13 cellular contexts compared by ENCODE assay signal in the genomic region with DNA sequence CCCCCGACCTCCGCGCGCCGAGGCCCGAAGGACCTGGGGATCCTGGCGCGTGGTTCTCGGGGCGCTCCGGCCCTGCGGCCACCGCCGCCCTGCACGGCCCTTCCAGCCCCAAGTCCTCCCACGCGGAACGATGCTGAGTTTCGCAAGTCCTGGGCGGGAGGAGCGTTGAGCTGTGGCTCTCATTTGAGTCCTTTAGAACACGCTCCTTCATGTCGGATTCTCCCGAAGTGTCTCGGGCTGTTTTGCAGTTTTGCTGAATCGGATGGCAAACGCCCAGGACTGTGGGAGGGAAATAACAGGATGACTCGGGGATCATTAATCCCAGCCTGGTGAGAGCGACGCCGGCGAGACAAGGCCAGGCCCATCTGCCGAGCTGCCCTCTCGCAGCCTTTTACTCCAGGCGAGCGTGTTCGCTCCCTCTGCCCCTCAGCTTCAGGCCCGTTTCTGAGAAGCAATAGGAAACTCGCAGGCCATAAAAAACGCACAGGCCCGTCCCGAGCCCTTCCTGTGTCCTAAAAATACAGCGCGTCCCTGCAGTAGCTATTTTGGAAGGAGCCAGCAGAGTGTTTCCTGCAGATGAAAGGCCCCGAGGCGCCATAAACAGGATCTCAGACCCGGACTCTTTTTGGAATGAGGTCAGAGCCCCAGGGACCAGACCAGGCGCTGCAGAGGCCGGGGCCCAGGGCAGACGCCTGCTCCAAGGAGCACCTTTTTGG.
DNase-seq lines count a peak whose midpoint lies in the region; ATAC-seq and TF ChIP-seq lines count a peak whose summit lies in the region.
"Had no signal": no experiment of that assay in that cellular context is flagged by ENCODE, and none has a peak within 500 bp of the region (broad histone marks: within the 10 kb centered on the region; RNA-seq: fewer than 3 reads in every experiment).

No MANE protein-coding gene starts in this region.

- H3K36me3 Mint-ChIP-seq in natural killer cell (no peaks in the 10 kb centered on the region), type B pancreatic cell (no peaks in the 10 kb centered on the region)
- no peaks in the 10 kb centered on the region for H3K36me3 Mint-ChIP-seq in activated T-helper 1 cell treated with anti-CD3 and anti-CD28 coated beads, Interleukin-12 subunit alpha, Interleukin-12 subunit beta, Interleukin-2, Interleukin-4 antibody, amounts not matched to agents 30 ng/mL and 10 ng/mL and 1 ng/mL, durations not matched to agents 14 hours and 24 hours and 36 hours (ENCODE audit: low read depth)

- H3K9me3 Mint-ChIP-seq in natural killer cell (no peaks in the 10 kb centered on the region), type B pancreatic cell (no peaks in the 10 kb centered on the region)
- no peaks in the 10 kb centered on the region for H3K9me3 Mint-ChIP-seq in activated T-helper 1 cell treated with anti-CD3 and anti-CD28 coated beads, Interleukin-12 subunit alpha, Interleukin-12 subunit beta, Interleukin-2, Interleukin-4 antibody, amounts not matched to agents 30 ng/mL and 10 ng/mL and 1 ng/mL, durations not matched to agents 14 hours and 24 hours and 36 hours

- H3K4me1 Mint-ChIP-seq in natural killer cell (peaks cover 7 to 17% of the 10 kb centered on the region in 2 donors), type B pancreatic cell (ENCODE audit: unreplicated experiment) (peaks cover 9% of the 10 kb centered on the region)
- no peaks in the 10 kb centered on the region for H3K4me1 Mint-ChIP-seq in activated T-helper 1 cell treated with anti-CD3 and anti-CD28 coated beads, Interleukin-12 subunit alpha, Interleukin-12 subunit beta, Interleukin-2, Interleukin-4 antibody, amounts not matched to agents 30 ng/mL and 10 ng/mL and 1 ng/mL, durations not matched to agents 14 hours and 24 hours and 36 hours (ENCODE audit: low read depth)

- ATAC-seq in foreskin keratinocyte = peak; percentile 54
- no peak for ATAC-seq in natural killer cell
- ATAC-seq: A549; activated CD8-positive, alpha-beta T cell treated with anti-CD3 and anti-CD28 coated beads, Interleukin-2, amount 10 ng/mL, durations not matched to agents 7 days and 5 days had no signal

- intact Hi-C loops in natural killer cell (cut with micrococcal nuclease) = no loop called here
- intact Hi-C loops in activated T-helper 1 cell treated with anti-CD3 and anti-CD28 coated beads, Interleukin-12 subunit alpha, Interleukin-12 subunit beta, Interleukin-2, Interleukin-4 antibody, amounts not matched to agents 30 ng/mL and 10 ng/mL and 1 ng/mL, durations not matched to agents 14 hours and 24 hours and 36 hours (cut with micrococcal nuclease) = no loop called here

- H3K27me3 Mint-ChIP-seq in natural killer cell (ENCODE audit: low read depth in 2 of 2) = no peaks in the 10 kb centered on the region
- no peaks in the 10 kb centered on the region for H3K27me3 Mint-ChIP-seq in type B pancreatic cell
- H3K27me3 Mint-ChIP-seq in activated T-helper 1 cell treated with anti-CD3 and anti-CD28 coated beads, Interleukin-12 subunit alpha, Interleukin-12 subunit beta, Interleukin-2, Interleukin-4 antibody, amounts not matched to agents 30 ng/mL and 10 ng/mL and 1 ng/mL, durations not matched to agents 14 hours and 24 hours and 36 hours (ENCODE audit: insufficient read depth) = peaks cover 1% of the 10 kb centered on the region

- no peak for TF ChIP-seq CTCF in foreskin keratinocyte (conservative IDR thresholded peaks at IDR 0.05)
- no peak for TF ChIP-seq CTCF in natural killer cell (IDR thresholded peaks at IDR 0.05)
- TF ChIP-seq CTCF in type B pancreatic cell (conservative IDR thresholded peaks at IDR 0.05) = no peak

- H3K27ac Mint-ChIP-seq in natural killer cell (no peak overlapping the region), type B pancreatic cell (no peak overlapping the region)
- no peak overlapping the region for H3K27ac Mint-ChIP-seq in activated T-helper 1 cell treated with anti-CD3 and anti-CD28 coated beads, Interleukin-12 subunit alpha, Interleukin-12 subunit beta, Interleukin-2, Interleukin-4 antibody, amounts not matched to agents 30 ng/mL and 10 ng/mL and 1 ng/mL, durations not matched to agents 14 hours and 24 hours and 36 hours
- H3K27ac Mint-ChIP-seq: activated CD8-positive, alpha-beta T cell treated with anti-CD3 and anti-CD28 coated beads, Interleukin-2, amount 10 ng/mL, durations not matched to agents 7 days and 5 days had no signal

- H3K4me3 Mint-ChIP-seq in natural killer cell (no peak overlapping the region), type B pancreatic cell (no peak overlapping the region)
- no peak overlapping the region for H3K4me3 Mint-ChIP-seq in activated T-helper 1 cell treated with anti-CD3 and anti-CD28 coated beads, Interleukin-12 subunit alpha, Interleukin-12 subunit beta, Interleukin-2, Interleukin-4 antibody, amounts not matched to agents 30 ng/mL and 10 ng/mL and 1 ng/mL, durations not matched to agents 14 hours and 24 hours and 36 hours
- H3K4me3 Mint-ChIP-seq: activated CD8-positive, alpha-beta T cell treated with anti-CD3 and anti-CD28 coated beads, Interleukin-2, amount 10 ng/mL, durations not matched to agents 7 days and 5 days had no signal

- DNase-seq in activated CD8-positive, alpha-beta memory T cell treated with anti-CD3 and anti-CD28 coated beads for 24 hours = peak; percentile 37
- no peak for DNase-seq in activated CD8-positive, alpha-beta memory T cell treated with anti-CD3 and anti-CD28 coated beads, Interleukin-2, amount 50 U/mL, for 48 hours
- DNase-seq in foreskin keratinocyte (peak in 1 of 2 donors; percentile 37), natural killer cell (peak; percentile 5), type B pancreatic cell (ENCODE audit: extremely low spot score, unreplicated experiment) (peak; percentile 31), AG08395 (ENCODE audit: low spot score) (no peak), epidermal melanocyte (ENCODE audit: insufficient read length, low spot score) (no peak)
- DNase-seq in activated T-helper 1 cell treated with anti-CD3 and anti-CD28 coated beads, Interleukin-12 subunit alpha, Interleukin-12 subunit beta, Interleukin-2, Interleukin-4 antibody, amounts not matched to agents 30 ng/mL and 10 ng/mL and 1 ng/mL, durations not matched to agents 14 hours and 24 hours and 36 hours (ENCODE audit: low spot score) = no peak
- DNase-seq: activated CD8-positive, alpha-beta T cell treated with anti-CD3 and anti-CD28 coated beads, Interleukin-2, amount 10 ng/mL, durations not matched to agents 7 days and 5 days; DMS79; NCI-H2171; stimulated activated CD4-positive, alpha-beta T cell treated with anti-CD3 and anti-CD28 coated beads, Interleukin-2, amount 100 ng/mL, for 48 hours had no signal

- H3K27me3 ChIP-seq in foreskin keratinocyte = no peaks in the 10 kb centered on the region

- no peak overlapping the region for H3K27ac ChIP-seq in foreskin keratinocyte
- H3K27ac ChIP-seq: A549 had no signal

- no peaks in the 10 kb centered on the region for H3K4me1 ChIP-seq in foreskin keratinocyte
- H3K4me1 ChIP-seq: A549 had no signal

Comparison
In these comparisons a context has a peak if more than half of its experiments do, and no peak if none do; other contexts are left out.
1. DNase-seq: peak in activated CD8-positive, alpha-beta memory T cell treated with anti-CD3 and anti-CD28 coated beads for 24 hours (single experiment), natural killer cell (single experiment) and type B pancreatic cell (single experiment); none in activated CD8-positive, alpha-beta memory T cell treated with anti-CD3 and anti-CD28 coated beads, Interleukin-2, amount 50 U/mL, for 48 hours (single experiment), AG08395 (single experiment), activated T-helper 1 cell treated with anti-CD3 and anti-CD28 coated beads, Interleukin-12 subunit alpha, Interleukin-12 subunit beta, Interleukin-2, Interleukin-4 antibody, amounts not matched to agents 30 ng/mL and 10 ng/mL and 1 ng/mL, durations not matched to agents 14 hours and 24 hours and 36 hours (single experiment) and epidermal melanocyte (single experiment).